Comparison of ENCODE assay signal across 13 cellular contexts in genomic region chr17:6496636-6497441, GRCh38. TPM values are rescaled to one million over a fixed set of nuclear protein-coding genes. Genes with fewer than 3 reads are reported as not detected.
DNase-seq lines count a peak whose midpoint lies in the region; ATAC-seq and TF ChIP-seq lines count a peak whose summit lies in the region.
"Had no signal": no experiment of that assay in that cellular context is flagged by ENCODE, and none has a peak within 500 bp of the region (broad histone marks: within the 10 kb centered on the region; RNA-seq: fewer than 3 reads in every experiment).

No MANE protein-coding gene starts in this region.

- no peaks in the 10 kb centered on the region for H3K9me3 Mint-ChIP-seq in nephron progenitor cell
- H3K9me3 Mint-ChIP-seq in Calu3 (ENCODE audit: low read depth, unreplicated experiment): no peaks in the 10 kb centered on the region

- CTCF ChIA-PET in Calu3 (lab: Charles Lee): no interaction called here

- ATAC-seq in GM21360 (IDR thresholded peaks at IDR 0.05; ENCODE audit: unreplicated experiment): no peak

- TF ChIP-seq CTCF in coronary artery (IDR thresholded peaks at IDR 0.05): no peak
- TF ChIP-seq CTCF in nephron progenitor cell (IDR thresholded peaks at IDR 0.05): no peak
- TF ChIP-seq CTCF in Calu3 (IDR thresholded peaks at IDR 0.05; ENCODE audit: unreplicated experiment): no peak

- no peaks in the 10 kb centered on the region for H3K36me3 Mint-ChIP-seq in nephron progenitor cell (ENCODE audit: low read depth)
- H3K36me3 Mint-ChIP-seq in Calu3 (ENCODE audit: insufficient read depth, unreplicated experiment): no peaks in the 10 kb centered on the region

- DNase-seq in DMS 273 treated with DMSO at 0.1 percent for 48 hours (lab: John Stamatoyannopoulos, UW): peak; percentile 6
- peak; percentile 77 for DNase-seq in NCI-H1694 treated with DMSO at 0.1 percent for 48 hours (lab: John Stamatoyannopoulos, UW)
- peak; percentile 45 for DNase-seq in coronary artery (ENCODE audit: low spot score)
- no peak for DNase-seq in nephron progenitor cell
- DNase-seq in SKM-1 (lab: John Stamatoyannopoulos, UW; ENCODE audit: unreplicated experiment): no peak
- no peak for DNase-seq in Calu3
- no peak for DNase-seq in NCI-H1436 treated with DMSO at 0.1 percent for 48 hours (lab: John Stamatoyannopoulos, UW)
- DNase-seq: KG1; NCI-H510A; stimulated activated CD4-positive, alpha-beta T cell treated with anti-CD3 and anti-CD28 coated beads, Interleukin-2, amount 100 ng/mL, for 48 hours had no signal

- H3K27ac Mint-ChIP-seq in nephron progenitor cell (peak overlapping the region; percentile 34), Calu3 (ENCODE audit: unreplicated experiment) (no peak overlapping the region)

- H3K4me1 Mint-ChIP-seq in nephron progenitor cell (peaks cover 74% of the 10 kb centered on the region), Calu3 (ENCODE audit: low read depth, unreplicated experiment) (peaks cover 19% of the 10 kb centered on the region)

- no peak overlapping the region for H3K27ac ChIP-seq in coronary artery
- H3K27ac ChIP-seq: epithelial cell of prostate, neutrophil had no signal

- no peaks in the 10 kb centered on the region for H3K27me3 Mint-ChIP-seq in nephron progenitor cell (ENCODE audit: low read depth, poor library complexity)
- H3K27me3 Mint-ChIP-seq in Calu3 (ENCODE audit: unreplicated experiment): no peaks in the 10 kb centered on the region

- intact Hi-C loops in Calu3 (cut with micrococcal nuclease; ENCODE audit: unreplicated experiment): no loop called here

- H3K4me3 ChIP-seq in coronary artery: no peak overlapping the region

- H3K4me3 Mint-ChIP-seq in nephron progenitor cell: peak overlapping the region; percentile 76
- H3K4me3 Mint-ChIP-seq in Calu3 (ENCODE audit: low read depth, unreplicated experiment): no peak overlapping the region

- BruUV-seq in Calu3 (replicated peaks; lab: Mats Ljungman, UMichigan): no TSS peak

RNA-seq across cellular contexts. Expression of gene PIMREG, which starts 52.6 kb away (rescaled TPM):
- total RNA-seq in Calu3 (2022): 24.3 and 28.3 TPM in 2 replicates

RNA-seq across cellular contexts. Expression of gene PITPNM3, which starts 59.5 kb away (rescaled TPM):
- 10.3 and 10.7 TPM in 2 replicates for total RNA-seq in Calu3 (2022)

Comparison
In these comparisons a context has a peak if more than half of its experiments do, and no peak if none do; other contexts are left out.
1. DNase-seq: peak in DMS 273 treated with DMSO at 0.1 percent for 48 hours (single experiment), NCI-H1694 treated with DMSO at 0.1 percent for 48 hours (single experiment) and coronary artery (single experiment); none in nephron progenitor cell (single experiment), SKM-1 (single experiment), Calu3 (single experiment) and NCI-H1436 treated with DMSO at 0.1 percent for 48 hours (single experiment).